In the genomic region with DNA sequence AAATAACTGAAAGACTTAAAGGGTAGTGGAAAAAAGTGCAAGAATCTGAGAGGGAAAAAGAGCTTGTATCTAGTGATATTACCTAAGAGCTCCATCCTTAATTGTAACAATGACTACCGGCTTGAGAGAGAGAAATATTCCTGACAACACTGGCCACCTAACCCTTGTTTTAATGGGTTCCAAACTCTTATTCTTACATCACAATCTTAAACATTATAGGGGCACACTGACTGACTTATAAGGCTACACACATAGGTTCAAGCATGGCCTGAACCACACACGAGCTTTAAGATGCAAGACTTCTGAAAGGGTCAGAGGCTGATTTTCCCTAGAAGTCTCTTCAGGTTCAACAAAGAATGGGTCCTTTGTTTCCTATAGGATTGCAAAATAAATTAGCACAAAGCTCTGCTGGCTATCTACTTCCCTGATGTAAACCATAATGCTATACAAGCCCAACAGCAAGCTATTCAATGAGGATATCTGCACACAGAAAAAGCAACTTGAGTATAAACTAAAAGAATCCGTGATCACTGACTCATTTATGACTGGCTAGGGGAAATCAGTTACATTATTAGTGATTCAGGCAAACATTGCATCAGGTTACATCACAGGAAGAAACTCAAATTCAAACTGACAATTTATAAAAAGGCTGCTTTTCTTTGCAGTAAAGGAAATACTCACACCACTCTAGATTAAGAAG, we compare ENCODE assay signal across 8 cellular contexts. TPM values are rescaled to one million over a fixed set of nuclear protein-coding genes. Genes with fewer than 3 reads are reported as not detected.
DNase-seq lines count a peak whose midpoint lies in the region; ATAC-seq lines count a peak whose summit lies in the region.

No MANE protein-coding gene starts in this region.

- no peak for ATAC-seq in HG03442 (IDR thresholded peaks at IDR 0.05; ENCODE audit: unreplicated experiment)
- ATAC-seq in GM21360 (IDR thresholded peaks at IDR 0.05; ENCODE audit: unreplicated experiment), result no peak

- H3K27ac ChIP-seq in CD4-positive, alpha-beta memory T cell (ENCODE audit: low read depth, low read length), result peak overlapping the region; percentile 86
- H3K27ac ChIP-seq in HUES6 (ENCODE audit: low read depth, low read length) (no peak overlapping the region), urinary bladder (ENCODE audit: low read depth) (peak overlapping the region; percentile 10)

- CTCF ChIA-PET in CD4-positive, alpha-beta memory T cell (lab: Charles Lee; ENCODE audit: partially characterized antibody), result interaction anchor here (0.6 to 9.6 kb wide), 12 partner anchors 7 to 433 kb away, joined by 3 to 59 read pairs (median 6); a partner anchor contains a TSS

- H3K9ac ChIP-seq in HUES6 (ENCODE audit: low read length) (no peak overlapping the region), adipocyte (ENCODE audit: low read length) (peak overlapping the region; percentile 66)

- H3K9me3 ChIP-seq in CD4-positive, alpha-beta memory T cell (ENCODE audit: control insufficient read depth in 1 of 2, low read length in 2 of 2), result no peaks in the 10 kb centered on the region
- no peaks in the 10 kb centered on the region for H3K9me3 ChIP-seq in HUES6 (ENCODE audit: control insufficient read depth, insufficient read depth, low read depth, low read length)
- H3K9me3 ChIP-seq in adipocyte (ENCODE audit: control insufficient read depth, low read length), result no peaks in the 10 kb centered on the region

- intact Hi-C loops in CD4-positive, alpha-beta memory T cell (cut with micrococcal nuclease), result loop anchor here (1.0 kb wide), 1 partner anchor 103 kb away; no protein-coding TSS in a partner anchor

- peaks cover 53% of the 10 kb centered on the region for H3K4me1 ChIP-seq in CD4-positive, alpha-beta memory T cell (ENCODE audit: insufficient read depth, low read length)
- H3K4me1 ChIP-seq in HUES6 (ENCODE audit: control insufficient read depth, insufficient read depth, low read length) (peaks cover 73% of the 10 kb centered on the region), adipocyte (ENCODE audit: control insufficient read depth, insufficient read depth, low read length) (peaks cover 78% of the 10 kb centered on the region), urinary bladder (ENCODE audit: insufficient read depth) (peaks cover 2% of the 10 kb centered on the region)

- peaks cover 6% of the 10 kb centered on the region for H3K36me3 ChIP-seq in CD4-positive, alpha-beta memory T cell (ENCODE audit: insufficient read depth, low read length)
- H3K36me3 ChIP-seq in HUES6 (ENCODE audit: control insufficient read depth, insufficient read depth, low read length), result peaks cover 8% of the 10 kb centered on the region; the same call in 1 of the 2 replicates
- H3K36me3 ChIP-seq in adipocyte (ENCODE audit: control insufficient read depth, insufficient read depth, low read length, severe bottlenecking), result peaks cover 11% of the 10 kb centered on the region
- no peaks in the 10 kb centered on the region for H3K36me3 ChIP-seq in urinary bladder (ENCODE audit: insufficient read depth)

- peak overlapping the region; percentile 87 to 100 (median 100) for H3K4me3 Mint-ChIP-seq in CD4-positive, alpha-beta memory T cell

- POLR2A ChIA-PET in CD4-positive, alpha-beta memory T cell (lab: Charles Lee; ENCODE audit: partially characterized antibody), result interaction anchor here (0.6 to 12.1 kb wide), 55 partner anchors 7 to 574 kb away, joined by 3 to 441 read pairs (median 5); a partner anchor contains a TSS

- WGBS in urinary bladder, result 61% methylated on average over 3 of the region's 3 CpGs

- H3K4me1 Mint-ChIP-seq in CD4-positive, alpha-beta memory T cell, result peaks cover 44 to 60% (median 50%) of the 10 kb centered on the region in 4 donors

- peak overlapping the region; percentile 83 to 100 (median 99) for H3K27ac Mint-ChIP-seq in CD4-positive, alpha-beta memory T cell

- H3K4me3 ChIP-seq in CD4-positive, alpha-beta memory T cell (ENCODE audit: low read length in 2 of 2), result peak overlapping the region; percentile 83 to 89
- H3K4me3 ChIP-seq in HUES6 (ENCODE audit: low read depth, low read length) (0 out of 2 replicates have a peak overlapping the region, but pooled peaks have one; percentile 1), adipocyte (ENCODE audit: low read length) (peak overlapping the region; percentile 95), urinary bladder (ENCODE audit: low read depth, low read length) (peak overlapping the region; percentile 46)

- H3K27me3 Mint-ChIP-seq in CD4-positive, alpha-beta memory T cell, result no peaks in the 10 kb centered on the region

- no peaks in the 10 kb centered on the region for H3K27me3 ChIP-seq in CD4-positive, alpha-beta memory T cell (ENCODE audit: insufficient read depth, low read length)
- no peaks in the 10 kb centered on the region for H3K27me3 ChIP-seq in HUES6 (ENCODE audit: control insufficient read depth, insufficient read depth, low read length)
- H3K27me3 ChIP-seq in adipocyte (replicated peaks; ENCODE audit: control insufficient read depth, insufficient read depth, low read length), result no peaks in the 10 kb centered on the region

- no peak for DNase-seq in CD4-positive, alpha-beta memory T cell
- DNase-seq in adipocyte (ENCODE audit: low read depth) (peak; percentile 91), kidney tubule cell (ENCODE audit: low spot score) (peak; percentile 79)
- no peak for DNase-seq in central memory CD4-positive, alpha-beta T cell

- H3K36me3 Mint-ChIP-seq in CD4-positive, alpha-beta memory T cell, result peaks cover 41 to 87% of the 10 kb centered on the region in 2 donors

- peaks cover 0 to 4% (median 0%) of the 10 kb centered on the region in 8 donors for H3K9me3 Mint-ChIP-seq in CD4-positive, alpha-beta memory T cell

RNA-seq across cellular contexts. Expression of a gene that starts 8.6 kb away (rescaled TPM):
- total RNA-seq in CD4-positive, alpha-beta memory T cell, result 100 to 1,000 TPM; 431 to 469 TPM
- 100 to 1,000 TPM; 339 to 765 TPM for polyA plus RNA-seq in CD4-positive, alpha-beta memory T cell
- total RNA-seq in urinary bladder, result 32.8 TPM
- 50.6 TPM for polyA plus RNA-seq in urinary bladder

Comparison
In these comparisons a context has a peak if more than half of its experiments do, and no peak if none do; other contexts are left out.
1. DNase-seq: peak in adipocyte (single experiment) and kidney tubule cell (single experiment); none in CD4-positive, alpha-beta memory T cell (0 of 5) and central memory CD4-positive, alpha-beta T cell (single experiment).
2. H3K4me3 ChIP-seq: peak in every context shown above with its lines; median percentile 95 in adipocyte; 86 in CD4-positive, alpha-beta memory T cell; 46 in urinary bladder; 1 in HUES6.
3. RNA of a gene that starts 8.6 kb away (total RNA-seq): 431 to 469 TPM in CD4-positive, alpha-beta memory T cell; 32.8 TPM in urinary bladder (single experiment); every median in the first group is over 10 times any median in the second.